ENCODE assay signal across 25 cellular contexts in genomic region chr21:44039828-44040227, GRCh38.
"Had no signal": no experiment of that assay in that cellular context is flagged by ENCODE, and none has a peak within 500 bp of the region (broad histone marks: within the 10 kb centered on the region; RNA-seq: fewer than 3 reads in every experiment).

No MANE protein-coding gene starts in this region.

- H3K4me3 Mint-ChIP-seq: activated CD4-positive, alpha-beta T cell treated with anti-CD3 and anti-CD28 coated beads, Interleukin-2, amount 10 ng/mL, durations not matched to agents 24 days and 14 days; activated CD8-positive, alpha-beta T cell treated with anti-CD3 and anti-CD28 coated beads for 36 hours; activated naive CD8-positive, alpha-beta T cell treated with anti-CD3 and anti-CD28 coated beads, Interleukin-2, amount 10 ng/mL, durations not matched to agents 7 days and 5 days; T-helper 17 cell; WTC11 had no signal

- H3K27ac ChIP-seq: breast epithelium, KMS-11, SJCRH30 had no signal

- H3K27ac Mint-ChIP-seq: activated CD4-positive, alpha-beta T cell treated with anti-CD3 and anti-CD28 coated beads, Interleukin-2, amount 10 ng/mL, durations not matched to agents 24 days and 14 days; activated CD8-positive, alpha-beta T cell treated with anti-CD3 and anti-CD28 coated beads for 36 hours; activated naive CD8-positive, alpha-beta T cell treated with anti-CD3 and anti-CD28 coated beads, Interleukin-2, amount 10 ng/mL, durations not matched to agents 7 days and 5 days; T-helper 17 cell; WTC11 had no signal

- H3K9me3 Mint-ChIP-seq: activated CD4-positive, alpha-beta T cell treated with anti-CD3 and anti-CD28 coated beads, Interleukin-2, amount 10 ng/mL, durations not matched to agents 24 days and 14 days; activated CD8-positive, alpha-beta T cell treated with anti-CD3 and anti-CD28 coated beads for 36 hours; activated naive CD8-positive, alpha-beta T cell treated with anti-CD3 and anti-CD28 coated beads, Interleukin-2, amount 10 ng/mL, durations not matched to agents 7 days and 5 days; WTC11 had no signal

- H3K4me1 Mint-ChIP-seq: WTC11 had no signal

- DNase-seq: activated CD4-positive, alpha-beta T cell treated with anti-CD3 and anti-CD28 coated beads, Interleukin-2, amount 10 ng/mL, durations not matched to agents 24 days and 14 days; activated CD4-positive, CD25-positive, alpha-beta regulatory T cell treated with anti-CD3 and anti-CD28 coated beads, Interleukin-2, amount 50 U/mL, for 72 hours; activated CD8-positive, alpha-beta T cell treated with anti-CD3 and anti-CD28 coated beads for 36 hours; activated effector memory CD4-positive, alpha-beta T cell treated with Interleukin-2 at 50 U/mL for 16 hours; activated naive CD4-positive, alpha-beta T cell; activated naive CD8-positive, alpha-beta T cell treated with anti-CD3 and anti-CD28 coated beads, Interleukin-2, amount 10 ng/mL, durations not matched to agents 7 days and 5 days; caudate nucleus; NCI-H1092; NCI-H1417; NCI-H1930; NCI-H2171; NCI-H345; NCI-H510A; NCI-H526 treated with DMSO at 0.1 percent for 48 hours; NK-92 treated with Interleukin-12 subunit alpha and Interleukin-12 subunit beta, amount 100 ng/mL, for 24 hours; OCI-M1; Right ventricle myocardium superior; RPMI8226; SJCRH30; SK-N-SH; T-helper 17 cell; T-helper 9 cell had no signal

- H3K27me3 Mint-ChIP-seq: activated CD4-positive, alpha-beta T cell treated with anti-CD3 and anti-CD28 coated beads, Interleukin-2, amount 10 ng/mL, durations not matched to agents 24 days and 14 days; activated CD8-positive, alpha-beta T cell treated with anti-CD3 and anti-CD28 coated beads for 36 hours; activated naive CD8-positive, alpha-beta T cell treated with anti-CD3 and anti-CD28 coated beads, Interleukin-2, amount 10 ng/mL, durations not matched to agents 7 days and 5 days; T-helper 17 cell had no signal
